8 cellular contexts compared by ENCODE assay signal in genomic region chr4:147057631-147057980, GRCh38.
DNase-seq lines count a peak whose midpoint lies in the region; ATAC-seq, FAIRE-seq and TF ChIP-seq lines count a peak whose summit lies in the region.

No MANE protein-coding gene starts in this region.

- intact Hi-C loops in ascending aorta (cut with DNase I), result no loop called here

- peak overlapping the region; percentile 29 for H3K4me3 ChIP-seq in AG04449 (ENCODE audit: low read depth, low read length)
- H3K4me3 ChIP-seq in ascending aorta, result peak overlapping the region; percentile 27 to 54

- H3K36me3 ChIP-seq in ascending aorta, result no peaks in the 10 kb centered on the region

- no peak for TF ChIP-seq CTCF in AG04449 (IDR thresholded peaks at IDR 0.05; ENCODE audit: insufficient read depth, low read length, missing control alignments)
- no peak for TF ChIP-seq CTCF in ascending aorta (IDR thresholded peaks at IDR 0.05)

- no peak overlapping the region for H3K27ac ChIP-seq in ascending aorta

- POLR2A ChIA-PET in AG04449 (lab: Yijun Ruan, JAX), result no interaction called here

- ATAC-seq in HG02610 (IDR thresholded peaks at IDR 0.05; ENCODE audit: unreplicated experiment), result peak; percentile 41

- H3K4me1 ChIP-seq in ascending aorta, result no peaks in the 10 kb centered on the region

- no peaks in the 10 kb centered on the region for H3K27me3 ChIP-seq in ascending aorta

- H3K9me3 ChIP-seq in ascending aorta, result no peaks in the 10 kb centered on the region

- CTCF ChIA-PET in AG04449 (lab: Yijun Ruan, JAX), result interaction anchor here (0.9 to 1.0 kb wide), 2 partner anchors 39 to 40 kb away, joined by 3 to 5 read pairs; no protein-coding TSS in a partner anchor

- DNase-seq in AG04449 (ENCODE audit: low read depth, low spot score), result no peak
- DNase-seq in ascending aorta (ENCODE audit: low spot score in 2 of 2), result no peak
- DNase-seq in lung microvascular endothelial cell (ENCODE audit: low read depth in 2 of 2), result peak; percentile 25 to 48
- no peak for DNase-seq in NK-92 treated with Interleukin-12 subunit alpha and Interleukin-12 subunit beta, amount 100 ng/mL, for 24 hours (lab: John Stamatoyannopoulos, UW)
- no peak for DNase-seq in cortex of kidney (lab: John Stamatoyannopoulos, UW)
- DNase-seq in DMS 273 treated with DMSO at 0.1 percent for 48 hours (lab: John Stamatoyannopoulos, UW), result no peak
- no peak for DNase-seq in urothelium cell line (ENCODE audit: low spot score)

- no peak for FAIRE-seq in urothelium cell line (lab: Jason Lieb, UNC)

Comparison
In these comparisons a context has a peak if more than half of its experiments do, and no peak if none do; other contexts are left out.
1. DNase-seq: peak in lung microvascular endothelial cell (2 of 2); none in AG04449 (single experiment), ascending aorta (0 of 2), NK-92 treated with Interleukin-12 subunit alpha and Interleukin-12 subunit beta, amount 100 ng/mL, for 24 hours (single experiment), cortex of kidney (single experiment), DMS 273 treated with DMSO at 0.1 percent for 48 hours (single experiment) and urothelium cell line (single experiment).